8 cellular contexts compared by ENCODE assay signal in the genomic region with DNA sequence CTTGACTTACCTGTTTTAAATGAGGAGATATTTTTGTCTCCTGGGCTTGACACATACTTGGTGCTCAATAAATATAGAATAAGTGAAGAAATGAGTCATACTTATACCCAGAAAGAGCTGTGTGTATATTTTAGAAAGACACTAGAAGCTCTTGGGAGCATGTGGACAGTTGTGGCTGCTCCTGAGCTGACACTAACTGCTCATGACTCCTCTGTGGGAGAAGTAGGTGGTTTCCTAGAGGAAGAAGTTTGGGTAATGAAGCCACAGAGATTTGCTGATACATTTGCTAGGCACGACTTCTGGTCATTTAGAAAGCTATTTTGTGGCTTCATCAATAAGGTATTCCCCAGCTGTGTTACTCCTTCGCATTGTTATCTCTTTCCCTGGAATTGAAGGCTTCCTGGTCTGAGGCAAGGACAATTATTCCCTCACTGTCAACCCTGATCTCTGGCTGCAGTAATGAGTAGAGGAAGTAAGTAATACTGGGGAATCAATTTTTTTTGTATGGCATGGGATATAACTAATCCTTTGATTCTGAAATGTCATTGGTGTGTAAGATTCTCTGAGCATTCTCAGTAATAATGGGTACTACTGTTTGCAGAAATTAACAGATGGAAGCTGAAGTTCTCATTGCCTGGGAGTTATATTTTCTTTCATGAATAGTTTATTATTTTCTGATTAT.
DNase-seq lines count a peak whose midpoint lies in the region; ATAC-seq and TF ChIP-seq lines count a peak whose summit lies in the region.

No MANE protein-coding gene starts in this region.

- DNase-seq in Daoy (ENCODE audit: low read depth) (peak; percentile 94), choroid plexus epithelial cell (ENCODE audit: low read depth) (peak; percentile 60), DMS153 (lab: John Stamatoyannopoulos, UW) (no peak), T-helper 9 cell (no peak), mesenteric fat pad (ENCODE audit: low spot score) (no peak)
- DNase-seq in CD4-positive, alpha-beta memory T cell = no peak

- no peaks in the 10 kb centered on the region for H3K9me3 ChIP-seq in CD4-positive, alpha-beta memory T cell (ENCODE audit: control insufficient read depth in 1 of 2, low read length in 2 of 2)

- H3K4me3 Mint-ChIP-seq in CD4-positive, alpha-beta memory T cell = no peak overlapping the region

- CTCF ChIA-PET in CD4-positive, alpha-beta memory T cell (lab: Charles Lee; ENCODE audit: partially characterized antibody) = no interaction called here

- no peaks in the 10 kb centered on the region for H3K4me1 ChIP-seq in CD4-positive, alpha-beta memory T cell (ENCODE audit: insufficient read depth, low read length)

- H3K27ac Mint-ChIP-seq in CD4-positive, alpha-beta memory T cell = no peak overlapping the region

- POLR2A ChIA-PET in CD4-positive, alpha-beta memory T cell (lab: Charles Lee; ENCODE audit: partially characterized antibody) = no interaction called here

- peak overlapping the region; percentile 0 for H3K4me3 ChIP-seq in choroid plexus epithelial cell (ENCODE audit: low read depth, low read length)
- no peak overlapping the region for H3K4me3 ChIP-seq in CD4-positive, alpha-beta memory T cell (ENCODE audit: low read length in 2 of 2)

- no peaks in the 10 kb centered on the region for H3K27me3 Mint-ChIP-seq in CD4-positive, alpha-beta memory T cell

- H3K36me3 Mint-ChIP-seq in CD4-positive, alpha-beta memory T cell = no peaks in the 10 kb centered on the region

- peak; percentile 80 for ATAC-seq in GM19467 (IDR thresholded peaks at IDR 0.05; ENCODE audit: unreplicated experiment)
- peak; percentile 79 for ATAC-seq in HG03342 (IDR thresholded peaks at IDR 0.05; ENCODE audit: unreplicated experiment)

- intact Hi-C loops in CD4-positive, alpha-beta memory T cell (cut with micrococcal nuclease) = no loop called here

- H3K27me3 ChIP-seq in CD4-positive, alpha-beta memory T cell (ENCODE audit: insufficient read depth, low read length) = no peaks in the 10 kb centered on the region

- no peak overlapping the region for H3K27ac ChIP-seq in CD4-positive, alpha-beta memory T cell (ENCODE audit: low read depth, low read length)

- H3K36me3 ChIP-seq in CD4-positive, alpha-beta memory T cell (ENCODE audit: insufficient read depth, low read length) = no peaks in the 10 kb centered on the region

- TF ChIP-seq CTCF in choroid plexus epithelial cell (conservative IDR thresholded peaks at IDR 0.05; ENCODE audit: low read depth, low read length) = no peak

- no peaks in the 10 kb centered on the region for H3K4me1 Mint-ChIP-seq in CD4-positive, alpha-beta memory T cell

- H3K9me3 Mint-ChIP-seq in CD4-positive, alpha-beta memory T cell = peaks cover 0 to 2% (median 0%) of the 10 kb centered on the region in 8 donors

Comparison
In these comparisons a context has a peak if more than half of its experiments do, and no peak if none do; other contexts are left out.
1. DNase-seq: peak in Daoy (single experiment) and choroid plexus epithelial cell (single experiment); none in DMS153 (single experiment), CD4-positive, alpha-beta memory T cell (0 of 5), T-helper 9 cell (single experiment) and mesenteric fat pad (single experiment).